ENCODE assay signal across 15 cellular contexts in the genomic region with DNA sequence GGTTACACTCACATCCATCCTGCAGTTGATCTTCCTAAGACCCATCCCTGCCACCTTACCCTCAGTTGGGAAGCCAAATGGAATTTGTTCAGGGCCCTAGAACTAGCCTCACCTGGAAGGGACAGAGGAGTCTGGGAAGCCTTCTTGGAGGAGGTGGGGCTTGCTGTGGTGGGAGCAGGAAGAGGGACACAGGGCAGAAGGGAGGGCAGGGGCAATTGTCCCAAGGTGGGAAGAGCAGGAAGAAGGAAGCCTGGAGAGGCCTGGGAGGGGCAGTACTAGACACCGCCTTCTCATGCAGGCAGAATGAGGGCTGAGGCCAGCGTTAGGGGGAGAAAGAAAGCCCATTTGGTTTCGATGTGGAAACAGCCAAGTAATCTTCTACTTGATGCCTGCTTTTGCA.
"Had no signal": no experiment of that assay in that cellular context is flagged by ENCODE, and none has a peak within 500 bp of the region (broad histone marks: within the 10 kb centered on the region; RNA-seq: fewer than 3 reads in every experiment).

No MANE protein-coding gene starts in this region.

- H3K27me3 Mint-ChIP-seq: activated CD4-positive, alpha-beta memory T cell treated with anti-CD3 and anti-CD28 coated beads for 36 hours; activated naive CD8-positive, alpha-beta T cell treated with anti-CD3 and anti-CD28 coated beads, Interleukin-2, amount 10 ng/mL, durations not matched to agents 7 days and 5 days; central memory CD8-positive, alpha-beta T cell; natural killer cell treated with Interleukin-12 subunit alpha and Interleukin-12 subunit beta and Interleukin-15 and Interleukin-18, amount 100 ng/mL, for 72 hours; stimulated activated memory B cell treated with anti-CD40 and anti-IgM and Interleukin-4, amounts not matched to agents 10 μg/mL and 1 μg/mL and 100 μg/mL, for 72 hours had no signal

- ATAC-seq: gastroesophageal sphincter; heart left ventricle; natural killer cell treated with Interleukin-12 subunit alpha and Interleukin-12 subunit beta and Interleukin-15 and Interleukin-18, amount 100 ng/mL, for 72 hours; stimulated activated memory B cell treated with anti-CD40 and anti-IgM and Interleukin-4, amounts not matched to agents 10 μg/mL and 1 μg/mL and 100 μg/mL, for 72 hours had no signal

- H3K36me3 Mint-ChIP-seq: natural killer cell treated with Interleukin-12 subunit alpha and Interleukin-12 subunit beta and Interleukin-15 and Interleukin-18, amount 100 ng/mL, for 72 hours had no signal

- H3K27ac Mint-ChIP-seq: activated CD4-positive, alpha-beta memory T cell treated with anti-CD3 and anti-CD28 coated beads for 36 hours; activated naive CD8-positive, alpha-beta T cell treated with anti-CD3 and anti-CD28 coated beads, Interleukin-2, amount 10 ng/mL, durations not matched to agents 7 days and 5 days; natural killer cell treated with Interleukin-12 subunit alpha and Interleukin-12 subunit beta and Interleukin-15 and Interleukin-18, amount 100 ng/mL, for 72 hours; stimulated activated memory B cell treated with anti-CD40 and anti-IgM and Interleukin-4, amounts not matched to agents 10 μg/mL and 1 μg/mL and 100 μg/mL, for 72 hours had no signal

- H3K9me3 Mint-ChIP-seq: activated CD4-positive, alpha-beta memory T cell treated with anti-CD3 and anti-CD28 coated beads for 36 hours; activated naive CD8-positive, alpha-beta T cell treated with anti-CD3 and anti-CD28 coated beads, Interleukin-2, amount 10 ng/mL, durations not matched to agents 7 days and 5 days; central memory CD8-positive, alpha-beta T cell; immature natural killer cell; natural killer cell treated with Interleukin-12 subunit alpha and Interleukin-12 subunit beta and Interleukin-15 and Interleukin-18, amount 100 ng/mL, for 72 hours; stimulated activated memory B cell treated with anti-CD40 and anti-IgM and Interleukin-4, amounts not matched to agents 10 μg/mL and 1 μg/mL and 100 μg/mL, for 72 hours had no signal

- H3K4me3 Mint-ChIP-seq: activated CD4-positive, alpha-beta memory T cell treated with anti-CD3 and anti-CD28 coated beads for 36 hours; activated naive CD8-positive, alpha-beta T cell treated with anti-CD3 and anti-CD28 coated beads, Interleukin-2, amount 10 ng/mL, durations not matched to agents 7 days and 5 days; central memory CD8-positive, alpha-beta T cell; immature natural killer cell; natural killer cell treated with Interleukin-12 subunit alpha and Interleukin-12 subunit beta and Interleukin-15 and Interleukin-18, amount 100 ng/mL, for 72 hours; stimulated activated memory B cell treated with anti-CD40 and anti-IgM and Interleukin-4, amounts not matched to agents 10 μg/mL and 1 μg/mL and 100 μg/mL, for 72 hours had no signal

- DNase-seq: activated CD4-positive, alpha-beta memory T cell treated with anti-CD3 and anti-CD28 coated beads for 36 hours; activated naive CD4-positive, alpha-beta T cell treated with Interleukin-2 at 50 U/mL for 16 hours; activated naive CD8-positive, alpha-beta T cell treated with anti-CD3 and anti-CD28 coated beads, Interleukin-2, amount 10 ng/mL, durations not matched to agents 7 days and 5 days; brain microvascular endothelial cell; heart left ventricle; immature natural killer cell; mesendoderm; spleen; stimulated activated CD4-positive, alpha-beta T cell treated with anti-CD3 and anti-CD28 coated beads, Interleukin-4, amount 100 ng/mL, for 4 hours; thyroid gland; WERI-Rb-1 had no signal
